ENCODE assay signal across 8 cellular contexts in the genomic region with DNA sequence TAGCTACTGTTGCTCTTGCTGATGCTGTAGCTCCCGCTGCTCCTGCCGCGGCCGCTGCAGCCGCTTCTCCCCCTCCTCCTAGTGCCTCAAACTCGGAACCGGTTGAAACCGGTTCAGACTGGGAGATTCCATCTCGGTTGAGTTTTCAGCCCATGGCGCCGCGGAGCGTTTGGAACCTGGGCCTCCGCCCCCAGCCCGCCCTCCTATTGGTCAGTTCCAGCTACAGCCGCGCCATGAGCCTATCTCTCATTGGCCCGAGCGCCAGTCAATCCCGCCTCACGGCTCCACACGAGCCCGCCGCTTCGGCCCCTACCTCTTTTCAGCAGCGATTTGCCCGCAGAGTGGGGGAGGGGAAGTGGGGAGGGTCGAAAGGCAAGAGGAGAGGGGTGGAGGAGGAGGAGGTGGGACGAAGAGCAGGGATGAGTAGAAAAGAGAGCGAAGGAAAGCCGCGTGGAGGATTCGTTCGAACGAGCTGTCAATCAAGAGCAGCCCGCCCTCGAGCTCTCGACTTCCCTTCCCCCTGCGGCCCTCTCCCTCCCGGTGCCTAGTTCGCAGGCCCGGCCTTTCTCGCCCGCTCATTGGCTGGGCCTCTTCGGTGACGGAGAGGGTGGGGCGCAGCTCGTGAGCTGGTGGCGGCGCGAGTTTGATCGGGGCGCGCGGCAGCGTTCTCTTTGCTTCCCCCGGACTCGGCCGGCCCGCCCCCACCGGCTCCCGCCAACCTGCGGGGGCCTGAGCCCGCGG. TPM values are rescaled to one million over a fixed set of nuclear protein-coding genes. Genes with fewer than 3 reads are reported as not detected.
DNase-seq lines count a peak whose midpoint lies in the region; ATAC-seq, FAIRE-seq and TF ChIP-seq lines count a peak whose summit lies in the region.

A gene with protein sequence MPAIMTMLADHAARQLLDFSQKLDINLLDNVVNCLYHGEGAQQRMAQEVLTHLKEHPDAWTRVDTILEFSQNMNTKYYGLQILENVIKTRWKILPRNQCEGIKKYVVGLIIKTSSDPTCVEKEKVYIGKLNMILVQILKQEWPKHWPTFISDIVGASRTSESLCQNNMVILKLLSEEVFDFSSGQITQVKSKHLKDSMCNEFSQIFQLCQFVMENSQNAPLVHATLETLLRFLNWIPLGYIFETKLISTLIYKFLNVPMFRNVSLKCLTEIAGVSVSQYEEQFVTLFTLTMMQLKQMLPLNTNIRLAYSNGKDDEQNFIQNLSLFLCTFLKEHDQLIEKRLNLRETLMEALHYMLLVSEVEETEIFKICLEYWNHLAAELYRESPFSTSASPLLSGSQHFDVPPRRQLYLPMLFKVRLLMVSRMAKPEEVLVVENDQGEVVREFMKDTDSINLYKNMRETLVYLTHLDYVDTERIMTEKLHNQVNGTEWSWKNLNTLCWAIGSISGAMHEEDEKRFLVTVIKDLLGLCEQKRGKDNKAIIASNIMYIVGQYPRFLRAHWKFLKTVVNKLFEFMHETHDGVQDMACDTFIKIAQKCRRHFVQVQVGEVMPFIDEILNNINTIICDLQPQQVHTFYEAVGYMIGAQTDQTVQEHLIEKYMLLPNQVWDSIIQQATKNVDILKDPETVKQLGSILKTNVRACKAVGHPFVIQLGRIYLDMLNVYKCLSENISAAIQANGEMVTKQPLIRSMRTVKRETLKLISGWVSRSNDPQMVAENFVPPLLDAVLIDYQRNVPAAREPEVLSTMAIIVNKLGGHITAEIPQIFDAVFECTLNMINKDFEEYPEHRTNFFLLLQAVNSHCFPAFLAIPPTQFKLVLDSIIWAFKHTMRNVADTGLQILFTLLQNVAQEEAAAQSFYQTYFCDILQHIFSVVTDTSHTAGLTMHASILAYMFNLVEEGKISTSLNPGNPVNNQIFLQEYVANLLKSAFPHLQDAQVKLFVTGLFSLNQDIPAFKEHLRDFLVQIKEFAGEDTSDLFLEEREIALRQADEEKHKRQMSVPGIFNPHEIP (N-terminal part only) (minus strand): TSS at position 178 of the 741 bp plus-strand sequence. CDS start 4,459 bp downstream, outside the sequence.

- H3K4me3 Mint-ChIP-seq in activated T-cell treated with anti-CD3 and anti-CD28 coated beads, Interleukin-2, amount 50 U/mL, for 72 hours, result peak within 1 kb of the TSS; percentile 92 to 94

- no peaks in the 10 kb centered on the region for H3K27me3 ChIP-seq in esophagus muscularis mucosa

- DNase-seq in DMS79 (lab: John Stamatoyannopoulos, UW), result peak; percentile 99
- DNase-seq in RCC 7860 (ENCODE audit: low spot score), result peak; percentile 96
- DNase-seq in activated T-cell treated with anti-CD3 and anti-CD28 coated beads, Interleukin-2, amount 50 U/mL, for 72 hours, result peak; percentile 98 to 100
- DNase-seq in esophagus muscularis mucosa (ENCODE audit: extremely low spot score), result peak; percentile 100
- peak; percentile 100 for DNase-seq in myocyte (ENCODE audit: low read depth)
- DNase-seq in stimulated activated CD8-positive, alpha-beta memory T cell treated with anti-CD3 and anti-CD28 coated beads, Interleukin-7, amount 100 ng/mL, for 48 hours (ENCODE audit: extremely low read depth in 1 of 2, low read depth in 1 of 2), result peak; percentile 98

- no peaks in the 10 kb centered on the region for H3K9me3 Mint-ChIP-seq in activated T-cell treated with anti-CD3 and anti-CD28 coated beads, Interleukin-2, amount 50 U/mL, for 72 hours

- TF ChIP-seq CTCF in esophagus muscularis mucosa (IDR thresholded peaks at IDR 0.05), result peak in 1 of 3 experiments; percentile 11

- peaks cover 21 to 34% (median 30%) of the 10 kb centered on the region in 4 donors for H3K4me1 ChIP-seq in esophagus muscularis mucosa

- no peaks in the 10 kb centered on the region for H3K27me3 Mint-ChIP-seq in activated T-cell treated with anti-CD3 and anti-CD28 coated beads, Interleukin-2, amount 50 U/mL, for 72 hours (ENCODE audit: low read depth)

- TF ChIP-seq POLR2A in esophagus muscularis mucosa (IDR thresholded peaks at IDR 0.05; ENCODE audit: low read depth), result peak; percentile 93

- H3K27ac ChIP-seq in KOPT-K1 (ENCODE audit: low read depth, low read length, poor library complexity, severe bottlenecking), result peak within 1 kb of the TSS; percentile 97
- H3K27ac ChIP-seq in esophagus muscularis mucosa (replicated peaks in 1 of 4), result peak within 1 kb of the TSS; percentile 92 to 97 (median 95)

- H3K9me3 ChIP-seq in KOPT-K1 (ENCODE audit: insufficient read depth, low read length, poor library complexity, severe bottlenecking) (no peaks in the 10 kb centered on the region), esophagus muscularis mucosa (no peaks in the 10 kb centered on the region)

- H3K27ac Mint-ChIP-seq in activated T-cell treated with anti-CD3 and anti-CD28 coated beads, Interleukin-2, amount 50 U/mL, for 72 hours, result peak within 1 kb of the TSS; percentile 97

- TF ChIP-seq EP300 in esophagus muscularis mucosa (IDR thresholded peaks at IDR 0.05), result no peak

- ATAC-seq in GM21786 (IDR thresholded peaks at IDR 0.05; ENCODE audit: unreplicated experiment), result peak; percentile 71
- peak; percentile 85 for ATAC-seq in activated T-cell treated with anti-CD3 and anti-CD28 coated beads, Interleukin-2, amount 50 U/mL, for 72 hours (replicated peaks in 1 of 2)

- under 1% methylated on average over 46 of the region's 65 CpGs for WGBS in esophagus muscularis mucosa

- H3K36me3 Mint-ChIP-seq in activated T-cell treated with anti-CD3 and anti-CD28 coated beads, Interleukin-2, amount 50 U/mL, for 72 hours (ENCODE audit: insufficient read depth in 2 of 2), result peaks cover 9 to 12% of the 10 kb centered on the region in 2 donors

- H3K36me3 ChIP-seq in KOPT-K1 (ENCODE audit: insufficient read depth, low read length) (peaks cover 12% of the 10 kb centered on the region), esophagus muscularis mucosa (no peaks in the 10 kb centered on the region)

- intact Hi-C loops in esophagus muscularis mucosa (cut with DNase I), result loop anchor here (5.0 to 10.0 kb wide), 4 partner anchors 66 to 346 kb away; a partner anchor contains a TSS

- peaks cover 37% of the 10 kb centered on the region for H3K4me1 Mint-ChIP-seq in activated T-cell treated with anti-CD3 and anti-CD28 coated beads, Interleukin-2, amount 50 U/mL, for 72 hours (ENCODE audit: low read depth)

- peak within 1 kb of the TSS; percentile 65 to 86 (median 76) for H3K4me3 ChIP-seq in esophagus muscularis mucosa

- peak; percentile 81 for FAIRE-seq in RCC 7860 (lab: Jason Lieb, UNC)

RNA-seq across cellular contexts. Expression of the gene that starts here (rescaled TPM):
- 100 to 1,000 TPM; 130 to 161 TPM for total RNA-seq in activated T-cell treated with anti-CD3 and anti-CD28 coated beads, Interleukin-2, amount 50 U/mL, for 72 hours
- 100 to 1,000 TPM in 1 of 4 donors, 10 to 100 TPM in 3; 55.8 to 117 (median 65.4) TPM for total RNA-seq in esophagus muscularis mucosa
- total RNA-seq in myocyte, result 137 and 161 TPM in 2 replicates
- 43.9 TPM for polyA plus RNA-seq in myocyte (2012)

Comparison
In these comparisons a context has a peak if more than half of its experiments do, and no peak if none do; other contexts are left out.
1. Peak in every context shown above with its lines: DNase-seq, ATAC-seq, H3K4me3 ChIP-seq and H3K27ac ChIP-seq.